ENCODE assay signal across 15 cellular contexts in genomic region chr1:18703041-18703621, GRCh38.
DNase-seq lines count a peak whose midpoint lies in the region; ATAC-seq and TF ChIP-seq lines count a peak whose summit lies in the region.
"Had no signal": no experiment of that assay in that cellular context is flagged by ENCODE, and none has a peak within 500 bp of the region (broad histone marks: within the 10 kb centered on the region; RNA-seq: fewer than 3 reads in every experiment).

No MANE protein-coding gene starts in this region.

- intact Hi-C loops in aorta (cut with DNase I) = no loop called here

- DNase-seq in EH (ENCODE audit: low read depth) (peak; percentile 9), NCI-H226 (peak; percentile 26), epithelial cell of esophagus (ENCODE audit: low read depth) (peak; percentile 39), middle frontal gyrus (ENCODE audit: extremely low spot score, low spot score) (peak; percentile 14), aorta (no peak), Peyer's patch (no peak)
- no peak for DNase-seq in activated CD4-positive, alpha-beta T cell treated with anti-CD3 and anti-CD28 coated beads for 48 hours
- no peak for DNase-seq in activated CD8-positive, alpha-beta memory T cell treated with anti-CD3 and anti-CD28 coated beads for 24 hours
- DNase-seq: activated CD8-positive, alpha-beta memory T cell treated with anti-CD3 and anti-CD28 coated beads, Interleukin-2, amount 50 U/mL, for 48 hours; HCEC 1CT; NCI-H1436; NCI-H748 treated with DMSO at 0.1 percent for 48 hours had no signal

- 36 to 43% methylated on average over 21 of the region's 21 CpGs for WGBS in aorta, 2 donors

- H3K27ac ChIP-seq in aorta (ENCODE audit: low read depth in 1 of 2, low read length in 2 of 2) (no peak overlapping the region), Peyer's patch (no peak overlapping the region)
- H3K27ac ChIP-seq: C4-2B, SK-N-MC, VCaP had no signal

- TF ChIP-seq CTCF in epithelial cell of esophagus (IDR thresholded peaks at IDR 0.05; ENCODE audit: insufficient read depth, low read depth, low read length, missing control alignments) (no peak), Peyer's patch (IDR thresholded peaks at IDR 0.05) (no peak)

- no peak for TF ChIP-seq POLR2A in Peyer's patch (IDR thresholded peaks at IDR 0.05)

- ATAC-seq in aorta (ENCODE audit: low FRiP score) = no peak

- no peaks in the 10 kb centered on the region for H3K9me3 ChIP-seq in aorta (ENCODE audit: control insufficient read depth, low read length)
- H3K9me3 ChIP-seq in Peyer's patch = no peaks in the 10 kb centered on the region

- H3K27me3 ChIP-seq in aorta (ENCODE audit: control insufficient read depth in 1 of 2, insufficient read depth in 2 of 2, low read length in 1 of 2) (no peaks in the 10 kb centered on the region), Peyer's patch (no peaks in the 10 kb centered on the region)

- no peaks in the 10 kb centered on the region for H3K4me1 ChIP-seq in aorta (ENCODE audit: control insufficient read depth in 1 of 2, insufficient read depth in 2 of 2, low read length in 2 of 2)
- no peaks in the 10 kb centered on the region for H3K4me1 ChIP-seq in Peyer's patch

- H3K4me3 ChIP-seq in epithelial cell of esophagus (ENCODE audit: low read length) = no peak overlapping the region
- H3K4me3 ChIP-seq in aorta (ENCODE audit: low read length in 2 of 2) = no peak overlapping the region
- no peak overlapping the region for H3K4me3 ChIP-seq in Peyer's patch
- H3K4me3 ChIP-seq: SK-N-MC had no signal

- H3K36me3 ChIP-seq in aorta (ENCODE audit: control insufficient read depth in 1 of 2, insufficient read depth in 2 of 2, low read length in 1 of 2) = no peaks in the 10 kb centered on the region
- H3K36me3 ChIP-seq in Peyer's patch = no peaks in the 10 kb centered on the region

Comparison
In these comparisons a context has a peak if more than half of its experiments do, and no peak if none do; other contexts are left out.
1. DNase-seq: peak in EH (single experiment), NCI-H226 (single experiment), epithelial cell of esophagus (single experiment) and middle frontal gyrus (single experiment); none in activated CD4-positive, alpha-beta T cell treated with anti-CD3 and anti-CD28 coated beads for 48 hours (single experiment), activated CD8-positive, alpha-beta memory T cell treated with anti-CD3 and anti-CD28 coated beads for 24 hours (single experiment), aorta (0 of 2) and Peyer's patch (0 of 3).